Comparison of ENCODE assay signal across 1 cellular context in the genomic region with DNA sequence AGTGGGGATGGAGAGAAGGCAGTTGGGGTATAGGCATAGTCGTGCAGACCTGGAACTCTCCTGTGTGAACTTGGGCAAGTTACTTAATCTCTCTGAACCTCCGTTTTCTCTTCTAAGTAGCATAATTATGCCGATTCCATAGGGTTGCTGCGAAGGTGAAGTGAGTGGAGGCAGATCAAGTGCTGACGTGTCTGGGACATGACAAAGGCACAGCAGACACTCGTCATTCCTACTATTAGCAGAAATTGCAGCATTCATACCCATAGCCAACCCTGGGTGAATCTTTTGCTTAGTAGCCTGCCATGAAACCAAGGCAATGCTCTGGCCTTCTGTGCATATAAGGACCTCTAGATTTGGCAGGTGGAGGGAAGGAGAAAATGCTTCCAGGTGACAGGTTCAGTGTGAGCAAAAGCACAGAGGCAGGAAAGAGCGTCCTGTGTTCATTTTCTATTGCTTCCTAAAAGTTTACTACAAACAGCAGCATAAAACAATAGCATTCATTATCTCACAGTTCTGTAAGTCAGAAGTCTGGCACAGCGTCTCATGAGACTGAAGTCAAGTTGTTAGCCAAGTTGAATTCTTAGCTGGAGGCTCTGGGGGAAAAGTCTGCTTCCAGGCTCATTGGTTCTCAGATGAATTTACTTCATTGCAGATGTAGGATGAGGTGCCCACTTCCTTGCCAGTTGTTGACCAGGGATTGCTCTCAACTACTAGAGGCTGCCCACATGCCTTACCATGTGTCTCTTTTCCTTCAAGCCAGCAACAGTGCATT.
TF ChIP-seq lines count a peak whose summit lies in the region.

No MANE protein-coding gene starts in this region.

TF ChIP-seq in IMR-90, 13 proteins besides CTCF, POLR2A, EP300 and RAD21 (continued from another document):
- no peak for TF ChIP-seq SMC3 (IDR thresholded peaks at IDR 0.05; ENCODE audit: low read depth, low read length)
